In genomic region chr2:174522553-174522952, GRCh38 we compare ENCODE assay signal across 2 cellular contexts.
TF ChIP-seq lines count a peak whose summit lies in the region.

No MANE protein-coding gene starts in this region.

TF ChIP-seq in IMR-90, 13 proteins besides CTCF, POLR2A, EP300 and RAD21:
- TF ChIP-seq RCOR1 (IDR thresholded peaks at IDR 0.05; ENCODE audit: insufficient replicate concordance, low read length) = no peak
- no peak for TF ChIP-seq USF2 (IDR thresholded peaks at IDR 0.05; ENCODE audit: low read depth, low read length)
- TF ChIP-seq SMC3 (IDR thresholded peaks at IDR 0.05; ENCODE audit: low read depth, low read length) = peak; percentile 30; the same call in 1 of the 2 replicates
- no peak for TF ChIP-seq ELK1 (IDR thresholded peaks at IDR 0.05; ENCODE audit: borderline replicate concordance, low read depth, low read length)

TF ChIP-seq in HepG2, 621 proteins besides CTCF, POLR2A, EP300 and RAD21:
- TF ChIP-seq ZFYVE20 (CRISPR knock-in tag; IDR thresholded peaks at IDR 0.05; ENCODE audit: borderline replicate concordance, low read depth) = no peak
- peak; percentile 27; the same call in 1 of the 2 replicates for TF ChIP-seq STAG1 (CRISPR knock-in tag; IDR thresholded peaks at IDR 0.05)
